Comparison of ENCODE assay signal across 11 cellular contexts in the genomic region with DNA sequence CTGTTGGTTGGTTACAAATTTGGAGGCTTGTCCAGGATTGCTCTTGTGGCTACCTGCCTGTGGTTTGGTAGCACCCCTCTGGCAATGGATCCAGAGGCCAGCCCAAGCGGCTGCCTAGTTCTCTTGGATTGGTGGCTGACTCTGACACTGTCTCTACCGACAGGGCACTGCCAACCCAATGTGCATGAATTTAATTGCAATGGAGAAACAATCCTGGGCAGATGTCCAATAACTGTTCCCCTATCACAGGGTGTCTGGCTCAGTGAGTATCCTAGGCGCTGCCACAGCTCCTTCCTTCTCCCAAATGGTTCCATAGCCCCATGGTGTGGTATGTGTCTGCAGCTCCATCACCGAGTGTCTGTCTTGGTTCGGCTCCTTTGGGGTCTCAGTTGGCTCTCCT.
"Had no signal": no experiment of that assay in that cellular context is flagged by ENCODE, and none has a peak within 500 bp of the region (broad histone marks: within the 10 kb centered on the region; RNA-seq: fewer than 3 reads in every experiment).

No MANE protein-coding gene starts in this region.

- H3K4me3 Mint-ChIP-seq: activated CD4-positive, alpha-beta memory T cell treated with anti-CD3 and anti-CD28 coated beads, Interleukin-2, amount 10 ng/mL, durations not matched to agents 7 days and 5 days; stimulated activated naive B cell treated with anti-CD40 and anti-IgM and Interleukin-4, amounts not matched to agents 10 μg/mL and 1 μg/mL and 100 μg/mL, for 72 hours had no signal

- DNase-seq: activated CD4-positive, alpha-beta memory T cell treated with anti-CD3 and anti-CD28 coated beads, Interleukin-2, amount 10 ng/mL, durations not matched to agents 7 days and 5 days; activated CD8-positive, alpha-beta memory T cell treated with anti-CD3 and anti-CD28 coated beads, Interleukin-2, amount 50 U/mL, for 4 hours; activated naive CD4-positive, alpha-beta T cell treated with Interleukin-2 at 50 U/mL for 16 hours; amniotic stem cell; foreskin keratinocyte; midbrain; pancreas; SIG-M5; stimulated activated naive B cell treated with anti-CD40 and anti-IgM and Interleukin-4, amounts not matched to agents 10 μg/mL and 1 μg/mL and 100 μg/mL, for 72 hours; transverse colon; WERI-Rb-1 had no signal

- H3K27ac Mint-ChIP-seq: activated CD4-positive, alpha-beta memory T cell treated with anti-CD3 and anti-CD28 coated beads, Interleukin-2, amount 10 ng/mL, durations not matched to agents 7 days and 5 days; stimulated activated naive B cell treated with anti-CD40 and anti-IgM and Interleukin-4, amounts not matched to agents 10 μg/mL and 1 μg/mL and 100 μg/mL, for 72 hours had no signal

- H3K27me3 Mint-ChIP-seq: activated CD4-positive, alpha-beta memory T cell treated with anti-CD3 and anti-CD28 coated beads, Interleukin-2, amount 10 ng/mL, durations not matched to agents 7 days and 5 days; stimulated activated naive B cell treated with anti-CD40 and anti-IgM and Interleukin-4, amounts not matched to agents 10 μg/mL and 1 μg/mL and 100 μg/mL, for 72 hours had no signal

- ATAC-seq: foreskin keratinocyte; pancreas; stimulated activated naive B cell treated with anti-CD40 and anti-IgM and Interleukin-4, amounts not matched to agents 10 μg/mL and 1 μg/mL and 100 μg/mL, for 72 hours had no signal
